8 cellular contexts compared by ENCODE assay signal in the genomic region with DNA sequence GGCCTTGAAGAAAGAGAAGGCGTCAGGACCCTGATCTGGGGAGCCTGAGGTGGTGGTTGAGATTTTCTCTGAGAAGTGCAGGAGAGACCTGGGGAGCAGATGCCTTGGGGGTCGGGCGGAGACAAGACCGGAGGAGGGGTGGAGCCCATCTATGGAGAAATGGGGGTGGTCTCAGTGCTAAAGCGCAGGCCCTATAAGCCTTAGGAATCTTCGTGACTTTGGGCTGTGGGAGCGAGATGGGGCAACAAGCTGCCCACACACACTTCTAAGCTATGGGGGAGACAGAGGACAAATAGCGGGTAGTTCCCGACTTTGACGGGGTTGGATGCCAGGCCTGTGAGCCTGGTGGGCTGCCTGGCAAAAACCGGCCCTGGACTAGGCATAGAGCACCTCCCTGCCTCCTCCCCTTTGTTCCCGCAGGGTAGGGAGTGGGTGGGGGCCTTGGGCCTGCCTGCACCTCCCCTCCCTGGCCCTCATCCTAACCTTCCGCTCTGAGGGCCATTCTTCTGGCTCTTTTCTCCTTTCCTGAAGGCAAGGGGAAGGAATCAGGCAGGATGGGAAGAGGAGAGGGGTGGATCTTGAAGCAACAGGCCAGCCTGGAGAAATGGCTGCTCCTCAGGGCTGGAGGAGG. TPM values are rescaled to one million over a fixed set of nuclear protein-coding genes. Genes with fewer than 3 reads are reported as not detected.
DNase-seq lines count a peak whose midpoint lies in the region; ATAC-seq and TF ChIP-seq lines count a peak whose summit lies in the region.

No MANE protein-coding gene starts in this region.

- H3K4me3 Mint-ChIP-seq in activated T-cell treated with anti-CD3 and anti-CD28 coated beads, Interleukin-2, amount 50 U/mL, for 72 hours = peak overlapping the region; percentile 90 to 95
- H3K4me3 Mint-ChIP-seq in progenitor cell of endocrine pancreas (ENCODE audit: low read depth) = peak overlapping the region; percentile 96

- H3K4me1 Mint-ChIP-seq in activated T-cell treated with anti-CD3 and anti-CD28 coated beads, Interleukin-2, amount 50 U/mL, for 72 hours (ENCODE audit: low read depth) = peaks cover 32% of the 10 kb centered on the region
- peaks cover 29% of the 10 kb centered on the region for H3K4me1 Mint-ChIP-seq in progenitor cell of endocrine pancreas (ENCODE audit: low read depth)

- no peak for ATAC-seq in activated T-cell treated with anti-CD3 and anti-CD28 coated beads, Interleukin-2, amount 50 U/mL, for 72 hours (replicated peaks in 1 of 2)
- no peak for ATAC-seq in activated CD4-positive, CD25-positive, alpha-beta regulatory T cell treated with anti-CD3 and anti-CD28 coated beads, Interleukin-2, amount 50 U/mL, for 24 hours

- TF ChIP-seq CTCF in progenitor cell of endocrine pancreas (IDR thresholded peaks at IDR 0.05; ENCODE audit: unreplicated experiment) = no peak

- H3K36me3 Mint-ChIP-seq in activated T-cell treated with anti-CD3 and anti-CD28 coated beads, Interleukin-2, amount 50 U/mL, for 72 hours (ENCODE audit: insufficient read depth in 2 of 2) = peaks cover 4 to 14% of the 10 kb centered on the region in 2 donors
- H3K36me3 Mint-ChIP-seq in progenitor cell of endocrine pancreas (ENCODE audit: insufficient read depth) = peaks cover 11% of the 10 kb centered on the region

- peak overlapping the region; percentile 85 for H3K27ac Mint-ChIP-seq in activated T-cell treated with anti-CD3 and anti-CD28 coated beads, Interleukin-2, amount 50 U/mL, for 72 hours
- peak overlapping the region; percentile 91 for H3K27ac Mint-ChIP-seq in progenitor cell of endocrine pancreas

- H3K27me3 Mint-ChIP-seq in activated T-cell treated with anti-CD3 and anti-CD28 coated beads, Interleukin-2, amount 50 U/mL, for 72 hours (ENCODE audit: low read depth) = no peaks in the 10 kb centered on the region
- no peaks in the 10 kb centered on the region for H3K27me3 Mint-ChIP-seq in progenitor cell of endocrine pancreas

- DNase-seq in activated CD8-positive, alpha-beta memory T cell treated with anti-CD3 and anti-CD28 coated beads for 24 hours = peak; percentile 68
- no peak for DNase-seq in activated CD8-positive, alpha-beta memory T cell treated with anti-CD3 and anti-CD28 coated beads, Interleukin-2, amount 50 U/mL, for 4 hours
- no peak for DNase-seq in activated T-cell treated with anti-CD3 and anti-CD28 coated beads, Interleukin-2, amount 50 U/mL, for 72 hours
- DNase-seq in glomerular visceral epithelial cell (ENCODE audit: extremely low spot score) (peak; percentile 20), progenitor cell of endocrine pancreas (ENCODE audit: low spot score, unreplicated experiment) (no peak), Kasumi-1 (lab: John Stamatoyannopoulos, UW) (no peak), CD1c-positive myeloid dendritic cell (ENCODE audit: extremely low spot score) (no peak)

- H3K9me3 Mint-ChIP-seq in activated T-cell treated with anti-CD3 and anti-CD28 coated beads, Interleukin-2, amount 50 U/mL, for 72 hours = no peaks in the 10 kb centered on the region
- no peaks in the 10 kb centered on the region for H3K9me3 Mint-ChIP-seq in progenitor cell of endocrine pancreas (ENCODE audit: low read depth)

RNA-seq across cellular contexts. Expression of a gene that starts 0.9 kb away (rescaled TPM):
- total RNA-seq in activated T-cell treated with anti-CD3 and anti-CD28 coated beads, Interleukin-2, amount 50 U/mL, for 72 hours = 10 to 100 TPM; 80.2 to 81.7 TPM
- 199 and 214 TPM in 2 replicates for total RNA-seq in progenitor cell of endocrine pancreas

RNA-seq across cellular contexts. Expression of a gene that starts 2.4 kb away (rescaled TPM):
- 10 to 100 TPM; 10.8 to 14.4 TPM for total RNA-seq in activated T-cell treated with anti-CD3 and anti-CD28 coated beads, Interleukin-2, amount 50 U/mL, for 72 hours
- 3.3 and 3.6 TPM in 2 replicates for total RNA-seq in progenitor cell of endocrine pancreas

RNA-seq across cellular contexts. Expression of a gene that starts 11.4 kb away (rescaled TPM):
- under 1 TPM; 0.16 to 0.36 TPM for total RNA-seq in activated T-cell treated with anti-CD3 and anti-CD28 coated beads, Interleukin-2, amount 50 U/mL, for 72 hours
- 0.79 and 1.1 TPM in 2 replicates for total RNA-seq in progenitor cell of endocrine pancreas

RNA-seq across cellular contexts. Expression of a gene that starts 38.9 kb away (rescaled TPM):
- under 1 TPM; 0.12 to 0.19 TPM for total RNA-seq in activated T-cell treated with anti-CD3 and anti-CD28 coated beads, Interleukin-2, amount 50 U/mL, for 72 hours
- total RNA-seq in progenitor cell of endocrine pancreas = 0.27 and 0.46 TPM in 2 replicates

RNA-seq across cellular contexts. Expression of a gene that starts 45.8 kb away (rescaled TPM):
- 10 to 100 TPM; 27.3 to 29.0 TPM for total RNA-seq in activated T-cell treated with anti-CD3 and anti-CD28 coated beads, Interleukin-2, amount 50 U/mL, for 72 hours
- total RNA-seq in progenitor cell of endocrine pancreas = 4.6 and 5.5 TPM in 2 replicates

Comparison
In these comparisons a context has a peak if more than half of its experiments do, and no peak if none do; other contexts are left out.
1. DNase-seq: peak in activated CD8-positive, alpha-beta memory T cell treated with anti-CD3 and anti-CD28 coated beads for 24 hours (single experiment) and glomerular visceral epithelial cell (single experiment); none in activated CD8-positive, alpha-beta memory T cell treated with anti-CD3 and anti-CD28 coated beads, Interleukin-2, amount 50 U/mL, for 4 hours (single experiment), activated T-cell treated with anti-CD3 and anti-CD28 coated beads, Interleukin-2, amount 50 U/mL, for 72 hours (0 of 2), progenitor cell of endocrine pancreas (single experiment), Kasumi-1 (0 of 2) and CD1c-positive myeloid dendritic cell (single experiment).